ENCODE assay signal across 8 cellular contexts in the genomic region with DNA sequence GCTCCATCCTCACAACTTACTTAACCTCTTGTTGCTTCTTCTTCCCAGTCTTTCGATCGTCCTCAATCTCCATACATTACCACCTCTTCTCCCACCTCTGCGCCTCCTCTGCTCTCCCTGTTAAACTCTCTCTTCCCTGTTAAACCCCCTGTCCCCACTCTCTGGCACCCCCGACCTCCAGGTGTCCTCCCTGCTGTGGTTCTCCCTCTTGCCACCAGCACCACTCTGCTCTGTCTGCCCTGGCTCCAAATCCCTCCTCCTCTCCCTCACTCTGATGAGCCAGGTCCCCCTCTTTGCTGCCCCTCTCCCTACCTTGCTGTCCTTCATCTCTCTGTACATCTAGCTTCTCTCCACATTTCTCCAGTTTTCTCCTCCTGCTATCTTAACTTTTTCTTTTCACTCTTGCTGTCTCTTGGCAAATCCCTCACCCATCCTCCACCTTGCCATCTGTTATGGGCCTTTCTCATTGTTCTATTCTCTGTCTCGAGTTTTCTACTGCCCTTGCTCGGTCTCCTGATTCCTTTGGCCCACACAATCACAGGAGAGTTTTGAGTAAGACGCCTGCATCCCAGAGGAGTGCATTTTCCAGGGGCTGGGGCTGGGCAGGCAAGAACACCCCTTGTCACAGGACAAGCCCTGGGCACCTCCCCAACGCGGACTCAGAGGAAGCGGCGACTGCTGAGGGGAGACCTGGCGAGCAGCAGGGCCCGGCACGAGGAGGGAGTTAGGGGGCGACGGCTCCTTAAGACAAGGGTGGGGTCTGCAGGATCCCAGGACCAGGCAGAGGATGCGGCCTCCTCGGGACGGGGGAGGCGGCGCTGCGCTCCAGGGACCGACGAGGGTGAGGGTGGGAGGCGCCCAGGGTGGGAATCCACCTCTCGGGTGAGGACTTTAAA. TPM values are rescaled to one million over a fixed set of nuclear protein-coding genes. Genes with fewer than 3 reads are reported as not detected.
A peak's percentile ranks its signal among the peaks of the same experiment; 100 is the strongest.
DNase-seq lines count a peak whose midpoint lies in the region; ATAC-seq and TF ChIP-seq lines count a peak whose summit lies in the region.

No MANE protein-coding gene starts in this region.

- no peaks in the 10 kb centered on the region for H3K36me3 ChIP-seq in MM.1S (replicated peaks; ENCODE audit: insufficient read depth, low read length)

- in situ Hi-C loops in G401 (cut with HindIII; ENCODE audit: low sequenced_read_pairs) = no loop called here

- DNase-seq in G401 (ENCODE audit: low spot score) = peak; percentile 85
- DNase-seq in activated T-helper 1 cell treated with anti-CD3 and anti-CD28 coated beads, Interleukin-12 subunit alpha, Interleukin-12 subunit beta, Interleukin-2, Interleukin-4 antibody, amounts not matched to agents 30 ng/mL and 10 ng/mL and 1 ng/mL, durations not matched to agents 14 hours and 24 hours and 36 hours (ENCODE audit: low spot score) = no peak
- DNase-seq in left cardiac atrium = peak; percentile 33
- DNase-seq in retina = peak; percentile 48
- DNase-seq in central memory CD4-positive, alpha-beta T cell = no peak
- DNase-seq in MM.1S = no peak
- DNase-seq in NCI-H2171 (lab: John Stamatoyannopoulos, UW) = no peak

- no peaks in the 10 kb centered on the region for H3K27me3 ChIP-seq in MM.1S (replicated peaks; ENCODE audit: insufficient read depth, low read length)

- no peaks in the 10 kb centered on the region for H3F3A ChIP-seq in MM.1S (ENCODE audit: insufficient read depth, low read length)

- H3K27me3 Mint-ChIP-seq in activated T-helper 1 cell treated with anti-CD3 and anti-CD28 coated beads, Interleukin-12 subunit alpha, Interleukin-12 subunit beta, Interleukin-2, Interleukin-4 antibody, amounts not matched to agents 30 ng/mL and 10 ng/mL and 1 ng/mL, durations not matched to agents 14 hours and 24 hours and 36 hours (ENCODE audit: insufficient read depth) = peaks cover 4% of the 10 kb centered on the region

- H3K27ac Mint-ChIP-seq in activated T-helper 1 cell treated with anti-CD3 and anti-CD28 coated beads, Interleukin-12 subunit alpha, Interleukin-12 subunit beta, Interleukin-2, Interleukin-4 antibody, amounts not matched to agents 30 ng/mL and 10 ng/mL and 1 ng/mL, durations not matched to agents 14 hours and 24 hours and 36 hours = no peak overlapping the region

- H3K9me2 ChIP-seq in MM.1S (replicated peaks; ENCODE audit: insufficient read depth, low read length) = no peaks in the 10 kb centered on the region

- no peaks in the 10 kb centered on the region for H3K79me2 ChIP-seq in MM.1S (ENCODE audit: low read length)

- no peaks in the 10 kb centered on the region for H4K20me1 ChIP-seq in MM.1S (ENCODE audit: insufficient read depth, low read length)

- intact Hi-C loops in activated T-helper 1 cell treated with anti-CD3 and anti-CD28 coated beads, Interleukin-12 subunit alpha, Interleukin-12 subunit beta, Interleukin-2, Interleukin-4 antibody, amounts not matched to agents 30 ng/mL and 10 ng/mL and 1 ng/mL, durations not matched to agents 14 hours and 24 hours and 36 hours (cut with micrococcal nuclease) = loop anchor here (1.0 to 10.0 kb wide), 9 partner anchors 30 to 465 kb away; a partner anchor contains a TSS
- intact Hi-C loops in left cardiac atrium (cut with DNase I) = no loop called here

- H3K36me3 Mint-ChIP-seq in activated T-helper 1 cell treated with anti-CD3 and anti-CD28 coated beads, Interleukin-12 subunit alpha, Interleukin-12 subunit beta, Interleukin-2, Interleukin-4 antibody, amounts not matched to agents 30 ng/mL and 10 ng/mL and 1 ng/mL, durations not matched to agents 14 hours and 24 hours and 36 hours (ENCODE audit: low read depth) = no peaks in the 10 kb centered on the region

- no peak overlapping the region for H3K9ac ChIP-seq in MM.1S (ENCODE audit: low read length)

- no peaks in the 10 kb centered on the region for H3K4me1 ChIP-seq in MM.1S (ENCODE audit: low read length)

- ATAC-seq in left cardiac atrium (peak; percentile 33 to 45), GM19455 (IDR thresholded peaks at IDR 0.05; ENCODE audit: unreplicated experiment) (no peak)

- no peaks in the 10 kb centered on the region for H3K9me3 ChIP-seq in MM.1S (replicated peaks; ENCODE audit: insufficient read depth, low read length)

- H3K4me3 Mint-ChIP-seq in activated T-helper 1 cell treated with anti-CD3 and anti-CD28 coated beads, Interleukin-12 subunit alpha, Interleukin-12 subunit beta, Interleukin-2, Interleukin-4 antibody, amounts not matched to agents 30 ng/mL and 10 ng/mL and 1 ng/mL, durations not matched to agents 14 hours and 24 hours and 36 hours = peak overlapping the region; percentile 77

- H2AFZ ChIP-seq in MM.1S (ENCODE audit: low read length) = no peak overlapping the region

- peaks cover 36% of the 10 kb centered on the region for H3K9me3 Mint-ChIP-seq in activated T-helper 1 cell treated with anti-CD3 and anti-CD28 coated beads, Interleukin-12 subunit alpha, Interleukin-12 subunit beta, Interleukin-2, Interleukin-4 antibody, amounts not matched to agents 30 ng/mL and 10 ng/mL and 1 ng/mL, durations not matched to agents 14 hours and 24 hours and 36 hours

- peaks cover 6% of the 10 kb centered on the region for H3K4me1 Mint-ChIP-seq in activated T-helper 1 cell treated with anti-CD3 and anti-CD28 coated beads, Interleukin-12 subunit alpha, Interleukin-12 subunit beta, Interleukin-2, Interleukin-4 antibody, amounts not matched to agents 30 ng/mL and 10 ng/mL and 1 ng/mL, durations not matched to agents 14 hours and 24 hours and 36 hours (ENCODE audit: low read depth)

- no peak overlapping the region for H3K4me2 ChIP-seq in MM.1S (ENCODE audit: low read depth, low read length)

- no peak overlapping the region for H3K4me3 ChIP-seq in MM.1S (ENCODE audit: low read length)

- TF ChIP-seq CTCF in MM.1S (IDR thresholded peaks at IDR 0.05; ENCODE audit: low read length) = no peak

- no peak overlapping the region for H3K27ac ChIP-seq in MM.1S (ENCODE audit: low read length)

RNA-seq across cellular contexts. Expression of a gene that starts 21.4 kb away (rescaled TPM):
- not detected in 2 replicates for total RNA-seq in G401 (2014; rRNA removed; shearing (Covaris generic))
- not detected in 2 replicates for total RNA-seq in activated T-helper 1 cell treated with anti-CD3 and anti-CD28 coated beads, Interleukin-12 subunit alpha, Interleukin-12 subunit beta, Interleukin-2, Interleukin-4 antibody, amounts not matched to agents 30 ng/mL and 10 ng/mL and 1 ng/mL, durations not matched to agents 14 hours and 24 hours and 36 hours
- not detected for total RNA-seq in left cardiac atrium

RNA-seq across cellular contexts. Expression of a gene that starts 29.7 kb away (rescaled TPM):
- total RNA-seq in G401 (2014; rRNA removed; shearing (Covaris generic)) = 6.3 and 11.6 TPM in 2 replicates
- total RNA-seq in activated T-helper 1 cell treated with anti-CD3 and anti-CD28 coated beads, Interleukin-12 subunit alpha, Interleukin-12 subunit beta, Interleukin-2, Interleukin-4 antibody, amounts not matched to agents 30 ng/mL and 10 ng/mL and 1 ng/mL, durations not matched to agents 14 hours and 24 hours and 36 hours = 7.0 and 9.4 TPM in 2 replicates
- total RNA-seq in left cardiac atrium = 1 to 10 TPM; 3.8 to 5.1 TPM

RNA-seq across cellular contexts. Expression of a gene that starts 52.2 kb away (rescaled TPM):
- not detected in 2 replicates for total RNA-seq in G401 (2014; rRNA removed; shearing (Covaris generic))
- not detected in 2 replicates for total RNA-seq in activated T-helper 1 cell treated with anti-CD3 and anti-CD28 coated beads, Interleukin-12 subunit alpha, Interleukin-12 subunit beta, Interleukin-2, Interleukin-4 antibody, amounts not matched to agents 30 ng/mL and 10 ng/mL and 1 ng/mL, durations not matched to agents 14 hours and 24 hours and 36 hours
- total RNA-seq in left cardiac atrium = not detected

Comparison
In these comparisons a context has a peak if more than half of its experiments do, and no peak if none do; other contexts are left out.
1. DNase-seq: peak in G401 (single experiment), left cardiac atrium (single experiment) and retina (single experiment); none in activated T-helper 1 cell treated with anti-CD3 and anti-CD28 coated beads, Interleukin-12 subunit alpha, Interleukin-12 subunit beta, Interleukin-2, Interleukin-4 antibody, amounts not matched to agents 30 ng/mL and 10 ng/mL and 1 ng/mL, durations not matched to agents 14 hours and 24 hours and 36 hours (single experiment), central memory CD4-positive, alpha-beta T cell (single experiment), MM.1S (single experiment) and NCI-H2171 (single experiment).